ENCODE assay signal across 8 cellular contexts in the genomic region with DNA sequence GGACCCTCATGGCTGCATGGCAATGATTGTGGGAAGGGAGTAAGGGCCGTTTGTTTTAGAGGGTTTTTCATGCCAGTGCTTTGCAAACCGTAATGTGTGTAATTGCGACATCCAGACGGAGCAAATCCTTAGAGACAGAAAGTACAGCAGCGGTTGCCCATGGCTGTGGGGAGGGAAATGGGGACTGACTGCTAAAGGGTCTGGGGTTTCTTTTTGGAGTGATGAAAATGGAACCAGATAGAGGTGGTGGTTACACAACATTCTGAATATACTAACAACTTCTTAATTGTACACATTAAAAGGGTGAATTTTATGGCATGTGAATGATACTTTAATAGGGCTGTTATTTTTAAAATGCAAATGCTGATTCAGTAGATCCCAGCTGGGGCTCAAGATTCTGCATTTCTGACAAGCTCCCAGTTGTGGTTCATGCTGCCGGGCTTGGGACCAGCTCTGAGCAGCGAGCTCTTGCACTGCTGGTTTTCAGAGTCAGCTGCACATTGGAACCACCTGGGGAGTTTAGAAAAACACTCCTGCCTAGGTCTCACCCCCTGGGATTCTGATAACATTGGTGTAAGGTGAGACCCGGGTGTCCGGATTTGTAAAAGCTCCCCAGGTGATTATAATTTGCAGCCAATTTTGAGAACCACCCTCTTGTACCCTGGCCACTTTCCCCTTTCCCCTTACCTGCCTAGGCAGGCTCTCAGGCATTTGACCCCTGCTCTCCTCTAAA. TPM values are rescaled to one million over a fixed set of nuclear protein-coding genes. Genes with fewer than 3 reads are reported as not detected.
DNase-seq lines count a peak whose midpoint lies in the region; ATAC-seq, FAIRE-seq and TF ChIP-seq lines count a peak whose summit lies in the region.

No MANE protein-coding gene starts in this region.

- TF ChIP-seq POLR2A in A549 (IDR thresholded peaks at IDR 0.05; ENCODE audit: low read length) = no peak

- POLR2A ChIA-PET in A549 (lab: Yijun Ruan, JAX) = interaction anchor here (6.1 kb wide), 1 partner anchor 41 kb away, joined by 57 read pairs; no protein-coding TSS in a partner anchor

- TF ChIP-seq EP300 in A549 (IDR thresholded peaks at IDR 0.05) = no peak

- H3K36me3 ChIP-seq in HUES6 (ENCODE audit: control insufficient read depth, insufficient read depth, low read length) = no peaks in the 10 kb centered on the region
- H3K36me3 ChIP-seq in rectal smooth muscle tissue (ENCODE audit: control insufficient read depth, insufficient read depth, low read length) = no peaks in the 10 kb centered on the region

- H3K9ac ChIP-seq in HUES6 (ENCODE audit: low read length) = peak overlapping the region; percentile 24
- peak overlapping the region; percentile 1 for H3K9ac ChIP-seq in rectal smooth muscle tissue (ENCODE audit: low read length)

- CTCF ChIA-PET in A549 (lab: Yijun Ruan, JAX) = interaction anchor here (0.7 to 6.7 kb wide), 6 partner anchors 15 to 101 kb away, joined by 3 to 92 read pairs (median 3); partner anchors contain the start of gene NCBP2L

- 6% methylated on average over 9 of the region's 9 CpGs for WGBS in A549 (ENCODE audit: missing lambda C conversion rate)

- no peak for FAIRE-seq in A549 (lab: Jason Lieb, UNC)

- H3K4me3 ChIP-seq in A549 (peak overlapping the region; percentile 61), HUES6 (ENCODE audit: low read depth, low read length) (peak overlapping the region; percentile 28), fibroblast of mammary gland (ENCODE audit: control insufficient read depth, low read depth, low read length) (peak overlapping the region; percentile 81), rectal smooth muscle tissue (ENCODE audit: low read length) (peak overlapping the region; percentile 57)

- peak in 1 of 2 experiments; percentile 11; a peak in 3 of 6 replicates for ATAC-seq in A549
- ATAC-seq in HG03354 (IDR thresholded peaks at IDR 0.05; ENCODE audit: poor library complexity, severe bottlenecking, unreplicated experiment) = no peak
- ATAC-seq in GM21390 (IDR thresholded peaks at IDR 0.05; ENCODE audit: unreplicated experiment) = no peak

- H3K9me3 ChIP-seq in A549 (no peaks in the 10 kb centered on the region), HUES6 (ENCODE audit: control insufficient read depth, insufficient read depth, low read depth, low read length) (no peaks in the 10 kb centered on the region)

- H3K27ac ChIP-seq in A549 = peak overlapping the region; percentile 85 to 89
- no peak overlapping the region for H3K27ac ChIP-seq in HUES6 (ENCODE audit: low read depth, low read length)
- peak overlapping the region; percentile 45 for H3K27ac ChIP-seq in VCaP
- H3K27ac ChIP-seq in rectal smooth muscle tissue (ENCODE audit: low read depth, low read length) = peak overlapping the region; percentile 82

- H3K27me3 ChIP-seq in HUES6 (ENCODE audit: control insufficient read depth, insufficient read depth, low read length) (peaks cover 47% of the 10 kb centered on the region), rectal smooth muscle tissue (ENCODE audit: control insufficient read depth, insufficient read depth, low read length) (no peaks in the 10 kb centered on the region)

- TF ChIP-seq RAD21 in A549 (conservative IDR thresholded peaks at IDR 0.05 in 1 of 2, IDR thresholded peaks at IDR 0.05 in 1 of 2) = no peak

- no peak for TF ChIP-seq CTCF in A549 (IDR thresholded peaks at IDR 0.05)
- no peak for TF ChIP-seq CTCF in VCaP (conservative IDR thresholded peaks at IDR 0.05)
- TF ChIP-seq CTCF in fibroblast of mammary gland (conservative IDR thresholded peaks at IDR 0.05; ENCODE audit: control insufficient read depth, insufficient read depth, low read depth, low read length) = no peak

- H3K4me2 ChIP-seq in A549 = peak overlapping the region; percentile 96

- DNase-seq in A549 (ENCODE audit: low read depth in 1 of 2, low spot score in 1 of 2) (no peak), fibroblast of mammary gland (ENCODE audit: low read depth) (peak; percentile 79), kidney glomerular epithelial cell (lab: John Stamatoyannopoulos, UW) (no peak)

- H3K4me1 ChIP-seq in A549 = peaks cover 40% of the 10 kb centered on the region
- peaks cover 44% of the 10 kb centered on the region for H3K4me1 ChIP-seq in HUES6 (ENCODE audit: control insufficient read depth, insufficient read depth, low read length)
- H3K4me1 ChIP-seq in rectal smooth muscle tissue (ENCODE audit: control insufficient read depth, insufficient read depth, low read length) = peaks cover 17% of the 10 kb centered on the region

TF ChIP-seq in A549, 52 proteins besides CTCF, POLR2A, EP300 and RAD21:
- TF ChIP-seq CEBPB (IDR thresholded peaks at IDR 0.05) (peak; percentile 60 to 77; a peak in 3 of 4 replicates), HES2 (IDR thresholded peaks at IDR 0.05) (no peak)

RNA-seq across cellular contexts. Expression of gene PRPS1, which starts 47.7 kb away (rescaled TPM):
- polyA plus RNA-seq in A549 (2011; rRNA removed) (125 and 140 TPM in 2 replicates), A549 (2017; fragmentation: RNase III; extraction: RNeasy Plus Mini Kit Qiagen cat#74134 plus additional on column Dnase treatment) (113 to 121 TPM (median 121 TPM) in 3 replicates)
- polyA plus RNA-seq in A549 (2012; cell fraction: cytosol; rRNA removed) = 87.6 and 94.8 TPM in 2 replicates
- 32.8 and 64.7 TPM in 2 replicates for polyA plus RNA-seq in A549 (2012; cell fraction: nucleus; rRNA removed)
- 69.3 and 69.5 TPM in 2 replicates for polyA minus RNA-seq in A549 (2011; rRNA and poly(A)+ RNA removed)

Comparison
In these comparisons a context has a peak if more than half of its experiments do, and no peak if none do; other contexts are left out.
1. H3K4me3 ChIP-seq: peak in every context shown above with its lines; median percentile 81 in fibroblast of mammary gland; 61 in A549; 57 in rectal smooth muscle tissue; 28 in HUES6.